Comparison of ENCODE assay signal across 1 cellular context in genomic region chr21:29238052-29238966, GRCh38.
TF ChIP-seq lines count a peak whose summit lies in the region.

No MANE protein-coding gene starts in this region.

TF ChIP-seq in GM12878, 131 proteins besides CTCF, POLR2A, EP300 and RAD21 (continued from another document):
- TF ChIP-seq CHD2 (IDR thresholded peaks at IDR 0.05; ENCODE audit: borderline replicate concordance, low read depth, low read length) (no peak), YY1 (IDR thresholded peaks at IDR 0.05; ENCODE audit: low read depth, low read length) (no peak), SREBF2 (IDR thresholded peaks at IDR 0.05; ENCODE audit: low read length) (no peak), PAX5 (IDR thresholded peaks at IDR 0.05; ENCODE audit: borderline replicate concordance, low read depth, low read length) (no peak), EED (IDR thresholded peaks at IDR 0.05; ENCODE audit: low read depth) (no peak), HCFC1 (IDR thresholded peaks at IDR 0.05; ENCODE audit: low read length) (no peak), BHLHE40 (IDR thresholded peaks at IDR 0.05; ENCODE audit: borderline replicate concordance in 1 of 2, low read depth in 2 of 2, low read length in 1 of 2) (no peak), TCF3 (IDR thresholded peaks at IDR 0.05; ENCODE audit: borderline replicate concordance, insufficient read depth, low read depth, low read length) (no peak), CBX3 (IDR thresholded peaks at IDR 0.05; ENCODE audit: borderline replicate concordance, low read depth) (no peak)
